21 cellular contexts compared by ENCODE assay signal in genomic region chr6:107545761-107546160, GRCh38. TPM values are rescaled to one million over a fixed set of nuclear protein-coding genes. Genes with fewer than 3 reads are reported as not detected.
A peak's percentile ranks its signal among the peaks of the same experiment; 100 is the strongest.
DNase-seq lines count a peak whose midpoint lies in the region; ATAC-seq, FAIRE-seq and TF ChIP-seq lines count a peak whose summit lies in the region.
"Had no signal": no experiment of that assay in that cellular context is flagged by ENCODE, and none has a peak within 500 bp of the region (broad histone marks: within the 10 kb centered on the region; RNA-seq: fewer than 3 reads in every experiment).

No MANE protein-coding gene starts in this region.

- DNase-seq in EH (ENCODE audit: low read depth) (peak; percentile 57), HFF-Myc (ENCODE audit: extremely low read depth, low read depth) (peak; percentile 9), NCI-H2171 treated with DMSO at 0.1 percent for 48 hours (lab: John Stamatoyannopoulos, UW) (no peak), mesenteric fat pad (ENCODE audit: low spot score) (no peak)
- DNase-seq: CD8-positive, alpha-beta T cell; DMS153; GDM1; GOT3; HCEC 1CT; MV-4-11; NCI-H1105 treated with DMSO at 0.1 percent for 48 hours; NCI-H187 treated with DMSO at 0.1 percent for 48 hours; NCI-H2107; NCI-H748 treated with DMSO at 0.1 percent for 48 hours; NK-92 treated with Interleukin-12 subunit alpha and Interleukin-12 subunit beta, amount 100 ng/mL, for 24 hours; SJCRH30 had no signal

- H3K4me3 ChIP-seq in HFF-Myc (replicated peaks; ENCODE audit: low read depth, low read length) = no peak overlapping the region
- no peak overlapping the region for H3K4me3 ChIP-seq in rectal smooth muscle tissue (ENCODE audit: low read length)
- H3K4me3 ChIP-seq: SJCRH30 had no signal

- peak overlapping the region; percentile 48 for H3K27ac ChIP-seq in rectal smooth muscle tissue (ENCODE audit: low read depth, low read length)
- H3K27ac ChIP-seq: SJCRH30 had no signal

- FAIRE-seq in endometrium (lab: Jason Lieb, UNC) = peak; percentile 95
- FAIRE-seq: GM18507, RCC 7860 had no signal

- TF ChIP-seq CTCF in HFF-Myc (IDR thresholded peaks at IDR 0.05; ENCODE audit: low read depth, low read length, missing control alignments) = no peak

- no peaks in the 10 kb centered on the region for H3K27me3 ChIP-seq in rectal smooth muscle tissue (ENCODE audit: control insufficient read depth, insufficient read depth, low read length)
- H3K27me3 ChIP-seq: SJCRH30 had no signal

- H3K9ac ChIP-seq in rectal smooth muscle tissue (ENCODE audit: low read length) = no peak overlapping the region

- peaks cover 3% of the 10 kb centered on the region for H3K36me3 ChIP-seq in rectal smooth muscle tissue (ENCODE audit: control insufficient read depth, insufficient read depth, low read length)
- H3K36me3 ChIP-seq: SJCRH30 had no signal

- peaks cover 3% of the 10 kb centered on the region for H3K4me1 ChIP-seq in rectal smooth muscle tissue (ENCODE audit: control insufficient read depth, insufficient read depth, low read length)

- ATAC-seq in GM18907 (IDR thresholded peaks at IDR 0.05; ENCODE audit: unreplicated experiment) = no peak
- ATAC-seq: CD8-positive, alpha-beta T cell had no signal

RNA-seq across cellular contexts. Expression of gene SOBP, which starts 55.8 kb away (rescaled TPM):
- total RNA-seq in mesenteric fat pad = 11.0 TPM

Comparison
In these comparisons a context has a peak if more than half of its experiments do, and no peak if none do; other contexts are left out.
1. DNase-seq: peak in EH (single experiment) and HFF-Myc (single experiment); none in NCI-H2171 treated with DMSO at 0.1 percent for 48 hours (single experiment) and mesenteric fat pad (single experiment).